2 cellular contexts compared by ENCODE assay signal in the genomic region with DNA sequence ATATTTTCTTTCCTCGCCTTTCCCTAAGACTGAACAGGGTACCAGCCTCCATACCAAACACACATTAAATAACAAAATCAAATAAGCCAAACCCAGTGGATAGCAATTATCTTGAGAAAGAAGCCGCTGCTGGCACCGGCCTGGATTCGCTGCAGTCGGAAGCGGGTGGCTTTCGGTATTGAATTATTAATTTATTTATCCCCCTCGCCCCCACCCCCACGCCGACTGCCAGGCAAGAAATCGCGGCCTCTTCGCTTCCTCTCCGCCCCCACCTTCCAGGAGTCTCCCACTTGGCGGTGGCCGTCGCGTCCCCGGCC.
TF ChIP-seq lines count a peak whose summit lies in the region.

No MANE protein-coding gene starts in this region.

TF ChIP-seq in HEK293, 187 proteins besides CTCF, POLR2A, EP300 and RAD21 (continued from another document):
- TF ChIP-seq ZBTB49 (tag by site-specific recombination; IDR thresholded peaks at IDR 0.05; ENCODE audit: low read depth) (no peak), ZNF366 (tag by site-specific recombination; conservative IDR thresholded peaks at IDR 0.05) (no peak), ZNF202 (tag by site-specific recombination; IDR thresholded peaks at IDR 0.05; ENCODE audit: borderline replicate concordance) (no peak), GLI2 (tag by site-specific recombination; IDR thresholded peaks at IDR 0.05; ENCODE audit: borderline replicate concordance, low read depth) (no peak), ZNF777 (tag by site-specific recombination; IDR thresholded peaks at IDR 0.05; ENCODE audit: borderline replicate concordance) (no peak), ZNF157 (tag by site-specific recombination; IDR thresholded peaks at IDR 0.05) (no peak), ZFHX2 (tag by site-specific recombination; conservative IDR thresholded peaks at IDR 0.05) (peak; percentile 44; the same call in 1 of the 2 replicates), ZNF138 (tag by site-specific recombination; IDR thresholded peaks at IDR 0.05; ENCODE audit: borderline replicate concordance) (no peak), TCF7L2 (IDR thresholded peaks at IDR 0.05; ENCODE audit: borderline replicate concordance, low read depth, low read length) (no peak)
TF ChIP-seq in HEK293: peak in this region for 2.

TF ChIP-seq in GM12878, 131 proteins besides CTCF, POLR2A, EP300 and RAD21 (continued from another document):
- TF ChIP-seq, protein P1, sequence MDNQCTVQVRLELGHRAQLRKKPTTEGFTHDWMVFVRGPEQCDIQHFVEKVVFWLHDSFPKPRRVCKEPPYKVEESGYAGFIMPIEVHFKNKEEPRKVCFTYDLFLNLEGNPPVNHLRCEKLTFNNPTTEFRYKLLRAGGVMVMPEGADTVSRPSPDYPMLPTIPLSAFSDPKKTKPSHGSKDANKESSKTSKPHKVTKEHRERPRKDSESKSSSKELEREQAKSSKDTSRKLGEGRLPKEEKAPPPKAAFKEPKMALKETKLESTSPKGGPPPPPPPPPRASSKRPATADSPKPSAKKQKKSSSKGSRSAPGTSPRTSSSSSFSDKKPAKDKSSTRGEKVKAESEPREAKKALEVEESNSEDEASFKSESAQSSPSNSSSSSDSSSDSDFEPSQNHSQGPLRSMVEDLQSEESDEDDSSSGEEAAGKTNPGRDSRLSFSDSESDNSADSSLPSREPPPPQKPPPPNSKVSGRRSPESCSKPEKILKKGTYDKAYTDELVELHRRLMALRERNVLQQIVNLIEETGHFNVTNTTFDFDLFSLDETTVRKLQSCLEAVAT (IDR thresholded peaks at IDR 0.05): no peak
- TF ChIP-seq GATAD2B (conservative IDR thresholded peaks at IDR 0.05; ENCODE audit: low read depth) (no peak), BCL3 (IDR thresholded peaks at IDR 0.05; ENCODE audit: borderline replicate concordance, insufficient read depth, low read depth, low read length, poor library complexity, severe bottlenecking) (no peak), ZSCAN29 (IDR thresholded peaks at IDR 0.05) (no peak), ZBTB33 (IDR thresholded peaks at IDR 0.05) (no peak), YY1 (IDR thresholded peaks at IDR 0.05; ENCODE audit: low read depth, low read length) (no peak), SP1 (IDR thresholded peaks at IDR 0.05; ENCODE audit: low read depth, low read length) (no peak), E4F1 (IDR thresholded peaks at IDR 0.05; ENCODE audit: borderline replicate concordance, partially characterized antibody) (no peak), SREBF2 (IDR thresholded peaks at IDR 0.05; ENCODE audit: low read length) (no peak), SUPT20H (IDR thresholded peaks at IDR 0.05; ENCODE audit: borderline replicate concordance, control insufficient read depth, low read depth, low read length) (no peak)
